Comparison of ENCODE assay signal across 14 cellular contexts in the genomic region with DNA sequence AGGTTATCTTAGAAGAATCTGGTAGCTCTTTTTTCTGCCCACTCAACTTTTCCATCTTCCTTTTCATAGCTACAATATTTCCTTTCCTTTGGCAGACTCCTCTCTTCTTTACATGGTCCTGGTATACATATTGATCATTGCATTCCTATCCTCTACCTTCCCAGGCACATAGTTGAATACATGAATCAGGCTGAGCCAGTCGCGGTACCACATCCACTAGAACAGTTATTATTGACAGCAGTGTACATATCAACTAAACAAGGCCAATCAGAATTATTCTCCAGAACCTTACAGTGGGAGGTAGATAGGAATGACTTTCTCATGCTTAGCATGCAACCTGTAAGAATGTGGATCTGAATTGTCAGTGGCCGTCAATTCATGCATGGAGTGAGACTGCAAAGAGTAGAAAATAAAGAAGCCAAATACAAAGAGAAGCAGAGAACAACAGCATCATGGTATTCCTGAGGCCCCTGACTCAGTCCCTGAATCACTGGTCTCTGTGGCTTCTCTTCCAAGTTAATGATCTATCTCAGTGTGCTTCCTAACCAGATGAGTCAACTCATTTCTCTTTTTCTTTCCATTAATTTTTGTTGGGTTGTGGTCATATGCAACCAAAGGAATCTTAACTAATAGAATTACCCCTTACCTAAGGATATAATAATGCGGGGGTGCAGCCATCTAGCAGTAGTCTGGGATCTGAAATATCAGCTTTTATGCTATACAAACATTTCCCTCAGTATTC.
A peak's percentile ranks its signal among the peaks of the same experiment; 100 is the strongest.
DNase-seq lines count a peak whose midpoint lies in the region; ATAC-seq, FAIRE-seq and TF ChIP-seq lines count a peak whose summit lies in the region.
"Had no signal": no experiment of that assay in that cellular context is flagged by ENCODE, and none has a peak within 500 bp of the region (broad histone marks: within the 10 kb centered on the region; RNA-seq: fewer than 3 reads in every experiment).

No MANE protein-coding gene starts in this region.

- H4K20me1 ChIP-seq in osteoblast (ENCODE audit: insufficient read depth, low read length): no peaks in the 10 kb centered on the region

- no peaks in the 10 kb centered on the region for H3K79me2 ChIP-seq in osteoblast (ENCODE audit: insufficient read depth, low read length)

- no peak overlapping the region for H2AFZ ChIP-seq in osteoblast (ENCODE audit: low read length)

- DNase-seq in GM04504 (ENCODE audit: low read depth) (peak; percentile 47), LoVo (ENCODE audit: low spot score) (peak; percentile 56), bronchial epithelial cell (ENCODE audit: low read depth) (peak; percentile 95), osteoblast (ENCODE audit: insufficient read length, low spot score, missing footprints) (peak; percentile 48), HuH-7.5 (ENCODE audit: low spot score) (no peak), pons (ENCODE audit: low spot score) (no peak)
- no peak for DNase-seq in stimulated activated naive CD4-positive, alpha-beta T cell (lab: John Stamatoyannopoulos, UW)
- DNase-seq: activated CD8-positive, alpha-beta memory T cell treated with anti-CD3 and anti-CD28 coated beads, Interleukin-2, amount 10 ng/mL, durations not matched to agents 7 days and 5 days; NCI-H1092 treated with DMSO at 0.1 percent for 48 hours; ovary; stimulated activated CD4-positive, alpha-beta T cell treated with anti-CD3 and anti-CD28 coated beads, Interleukin-2, amount 100 ng/mL, for 48 hours; T-helper 9 cell had no signal

- H3K27me3 ChIP-seq in bronchial epithelial cell (ENCODE audit: control insufficient read depth, insufficient read depth, low read length) (no peaks in the 10 kb centered on the region), osteoblast (ENCODE audit: insufficient read depth, low read length) (no peaks in the 10 kb centered on the region)
- H3K27me3 ChIP-seq: ascending aorta, ovary had no signal

- H3K4me2 ChIP-seq in osteoblast (ENCODE audit: insufficient read depth, low read length): peak overlapping the region; percentile 83

- ATAC-seq in GM21576 (IDR thresholded peaks at IDR 0.05; ENCODE audit: unreplicated experiment): no peak
- ATAC-seq: activated CD8-positive, alpha-beta memory T cell treated with anti-CD3 and anti-CD28 coated beads, Interleukin-2, amount 10 ng/mL, durations not matched to agents 7 days and 5 days had no signal

- no peaks in the 10 kb centered on the region for H3K9me3 ChIP-seq in osteoblast (ENCODE audit: low read depth, low read length)
- H3K9me3 ChIP-seq: ascending aorta, ovary had no signal

- peaks cover 42% of the 10 kb centered on the region for H3K4me1 ChIP-seq in osteoblast (ENCODE audit: insufficient read depth, low read length)
- H3K4me1 ChIP-seq: ascending aorta had no signal

- no peak for TF ChIP-seq CTCF in bronchial epithelial cell (IDR thresholded peaks at IDR 0.05; ENCODE audit: insufficient read depth, low read length, severe bottlenecking)
- TF ChIP-seq CTCF in osteoblast (IDR thresholded peaks at IDR 0.05; ENCODE audit: extremely low read depth, low read depth, low read length): no peak

- no peaks in the 10 kb centered on the region for H3K36me3 ChIP-seq in bronchial epithelial cell (ENCODE audit: control insufficient read depth, insufficient read depth, low read length)
- H3K36me3 ChIP-seq in osteoblast (ENCODE audit: insufficient read depth, low read length): no peaks in the 10 kb centered on the region
- H3K36me3 ChIP-seq: ascending aorta, ovary had no signal

- H3K4me3 ChIP-seq in bronchial epithelial cell (ENCODE audit: low read depth, low read length) (no peak overlapping the region), osteoblast (ENCODE audit: insufficient read depth, low read length) (peak overlapping the region; percentile 49)
- H3K4me3 ChIP-seq: ascending aorta, ovary had no signal

- H3K27ac ChIP-seq in osteoblast (ENCODE audit: low read depth, low read length): peak overlapping the region; percentile 98
- H3K27ac ChIP-seq: ascending aorta, ovary had no signal

- no peak for FAIRE-seq in bronchial epithelial cell (lab: Jason Lieb, UNC)

Comparison
In these comparisons a context has a peak if more than half of its experiments do, and no peak if none do; other contexts are left out.
1. DNase-seq: peak in GM04504 (single experiment), LoVo (single experiment), bronchial epithelial cell (single experiment) and osteoblast (single experiment); none in HuH-7.5 (single experiment), stimulated activated naive CD4-positive, alpha-beta T cell (0 of 6) and pons (single experiment).